ENCODE assay signal across 10 cellular contexts in genomic region chr20:48359692-48360337, GRCh38.
DNase-seq lines count a peak whose midpoint lies in the region; ATAC-seq and TF ChIP-seq lines count a peak whose summit lies in the region.
"Had no signal": no experiment of that assay in that cellular context is flagged by ENCODE, and none has a peak within 500 bp of the region (broad histone marks: within the 10 kb centered on the region; RNA-seq: fewer than 3 reads in every experiment).

No MANE protein-coding gene starts in this region.

- ATAC-seq in GM21381 (IDR thresholded peaks at IDR 0.05; ENCODE audit: unreplicated experiment) (peak; percentile 80), HG03175 (IDR thresholded peaks at IDR 0.05; ENCODE audit: unreplicated experiment) (peak; percentile 60), HG03045 (IDR thresholded peaks at IDR 0.05; ENCODE audit: unreplicated experiment) (no peak)

- DNase-seq in epithelial cell of proximal tubule (ENCODE audit: low read depth) (no peak), NOMO-1 treated with DMSO at 0.1 percent for 48 hours (lab: John Stamatoyannopoulos, UW; ENCODE audit: unreplicated experiment) (no peak), COR-L47 (lab: John Stamatoyannopoulos, UW) (no peak)
- DNase-seq in activated naive CD4-positive, alpha-beta T cell treated with Interleukin-2 at 50 U/mL for 16 hours: no peak
- DNase-seq: activated CD4-positive, alpha-beta T cell treated with anti-CD3 and anti-CD28 coated beads for 4 hours; GOT3 had no signal

- TF ChIP-seq CTCF in GM12875 (IDR thresholded peaks at IDR 0.05; ENCODE audit: borderline replicate concordance, insufficient read depth, low read depth, low read length) (no peak), epithelial cell of proximal tubule (conservative IDR thresholded peaks at IDR 0.05; ENCODE audit: low read depth, low read length) (no peak)

- H3K4me3 ChIP-seq in GM12875 (ENCODE audit: low read depth, low read length) (peak overlapping the region; percentile 46), epithelial cell of proximal tubule (ENCODE audit: low read depth, low read length) (peak overlapping the region; percentile 26)
